23 cellular contexts compared by ENCODE assay signal in genomic region chr2:10561636-10562035, GRCh38.
"Had no signal": no experiment of that assay in that cellular context is flagged by ENCODE, and none has a peak within 500 bp of the region (broad histone marks: within the 10 kb centered on the region; RNA-seq: fewer than 3 reads in every experiment).

No MANE protein-coding gene starts in this region.

- DNase-seq: activated CD4-positive, alpha-beta T cell treated with anti-CD3 and anti-CD28 coated beads for 1 hour; activated CD4-positive, alpha-beta T cell treated with anti-CD3 and anti-CD28 coated beads, Interleukin-2, amount 50 U/mL, for 1 hour; activated CD8-positive, alpha-beta T cell treated with anti-CD3 and anti-CD28 coated beads, Interleukin-2, amount 10 ng/mL, durations not matched to agents 7 days and 5 days; activated naive CD4-positive, alpha-beta T cell treated with Interleukin-2 at 50 U/mL for 16 hours; activated naive CD8-positive, alpha-beta T cell treated with anti-CD3 and anti-CD28 coated beads, Interleukin-2, amount 10 ng/mL, durations not matched to agents 7 days and 5 days; activated T-cell treated with anti-CD3 and anti-CD28 coated beads, Interleukin-2, amount 50 U/mL, for 48 hours; amygdala; cerebellar nuclear complex; cortex of kidney; effector CD4-positive, alpha-beta T cell; erythroblast; heart right ventricle; islet precursor cell; left colon; right cardiac atrium; stimulated activated CD4-positive, alpha-beta T cell treated with anti-CD3 and anti-CD28 coated beads, Interleukin-12 subunit alpha, Interleukin-12 subunit beta, amount 100 ng/mL, for 4 hours; stimulated activated CD4-positive, alpha-beta T cell treated with anti-CD3 and anti-CD28 coated beads, Interleukin-4, amount 100 ng/mL, for 4 hours; WERI-Rb-1 had no signal

- H3K4me1 ChIP-seq: tibial nerve had no signal

- H3K9me3 ChIP-seq: neutrophil had no signal

- FAIRE-seq: bronchial epithelial cell, urothelium cell line had no signal

- H3K27ac ChIP-seq: heart right ventricle, neutrophil, parathyroid adenoma, tibial nerve, WERI-Rb-1 had no signal

- ATAC-seq: activated CD8-positive, alpha-beta T cell treated with anti-CD3 and anti-CD28 coated beads, Interleukin-2, amount 10 ng/mL, durations not matched to agents 7 days and 5 days; left colon had no signal

- H3K27me3 ChIP-seq: heart right ventricle, neutrophil, tibial nerve had no signal

- H3K36me3 ChIP-seq: WERI-Rb-1 had no signal

- H3K4me3 ChIP-seq: heart right ventricle, tibial nerve had no signal
